Comparison of ENCODE assay signal across 8 cellular contexts in genomic region chr16:67547423-67548264, GRCh38. TPM values are rescaled to one million over a fixed set of nuclear protein-coding genes. Genes with fewer than 3 reads are reported as not detected.
DNase-seq lines count a peak whose midpoint lies in the region; ATAC-seq and TF ChIP-seq lines count a peak whose summit lies in the region.

No MANE protein-coding gene starts in this region.

- H3K27ac ChIP-seq in neuronal stem cell (replicated peaks; ENCODE audit: low read length) (no peak overlapping the region), smooth muscle cell (ENCODE audit: low read depth) (no peak overlapping the region)

- H3K36me3 ChIP-seq in neuronal stem cell (replicated peaks in 1 of 2; ENCODE audit: control insufficient read depth in 2 of 2, insufficient read depth in 2 of 2, low read length in 2 of 2), result peaks cover 29 to 65% of the 10 kb centered on the region in 2 donors
- no peaks in the 10 kb centered on the region for H3K36me3 ChIP-seq in smooth muscle cell (ENCODE audit: low read depth)

- H3K79me2 ChIP-seq in smooth muscle cell (ENCODE audit: low read depth), result no peaks in the 10 kb centered on the region

- no peaks in the 10 kb centered on the region for H3F3A ChIP-seq in smooth muscle cell (ENCODE audit: low read depth)

- H3K79me1 ChIP-seq in neuronal stem cell (ENCODE audit: low read depth, low read length), result no peaks in the 10 kb centered on the region

- H3K27ac Mint-ChIP-seq in activated naive CD4-positive, alpha-beta T cell treated with anti-CD3 and anti-CD28 coated beads, Interleukin-2, amount 50 U/mL, for 72 hours, result peak overlapping the region; percentile 83 to 96

- H2AFZ ChIP-seq in neuronal stem cell (ENCODE audit: low read length) (no peak overlapping the region), smooth muscle cell (ENCODE audit: low read depth) (no peak overlapping the region)

- no peak overlapping the region for H2BK120ac ChIP-seq in neuronal stem cell (ENCODE audit: low read depth, low read length)

- H3K9ac ChIP-seq in neuronal stem cell (ENCODE audit: low read depth, low read length, poor library complexity) (no peak overlapping the region), smooth muscle cell (ENCODE audit: low read depth) (no peak overlapping the region)

- no peaks in the 10 kb centered on the region for H3K36me3 Mint-ChIP-seq in activated naive CD4-positive, alpha-beta T cell treated with anti-CD3 and anti-CD28 coated beads, Interleukin-2, amount 50 U/mL, for 72 hours

- H4K20me1 ChIP-seq in smooth muscle cell (ENCODE audit: low read depth), result peaks cover 46% of the 10 kb centered on the region

- peak overlapping the region; percentile 26 for H3K23ac ChIP-seq in neuronal stem cell (ENCODE audit: low read depth, low read length, poor library complexity)

- H3K9me3 ChIP-seq in neuronal stem cell (replicated peaks in 1 of 2; ENCODE audit: control insufficient read depth in 2 of 2, insufficient read depth in 1 of 2, low read depth in 1 of 2, low read length in 2 of 2) (no peaks in the 10 kb centered on the region), smooth muscle cell (replicated peaks; ENCODE audit: low read depth) (no peaks in the 10 kb centered on the region)

- H3K27me3 ChIP-seq in neuronal stem cell (ENCODE audit: control insufficient read depth in 3 of 3, insufficient read depth in 3 of 3, low read depth in 1 of 3, low read length in 3 of 3), result no peaks in the 10 kb centered on the region
- H3K27me3 ChIP-seq in smooth muscle cell (ENCODE audit: low read depth), result no peaks in the 10 kb centered on the region

- peak overlapping the region; percentile 18 for H2AK5ac ChIP-seq in neuronal stem cell (ENCODE audit: low read depth, low read length)

- ATAC-seq in HG03354 (IDR thresholded peaks at IDR 0.05; ENCODE audit: poor library complexity, severe bottlenecking, unreplicated experiment) (peak; percentile 50), GM21390 (IDR thresholded peaks at IDR 0.05; ENCODE audit: unreplicated experiment) (no peak)
- peak; percentile 18 to 68 for ATAC-seq in activated naive CD4-positive, alpha-beta T cell treated with anti-CD3 and anti-CD28 coated beads, Interleukin-2, amount 50 U/mL, for 72 hours

- H3K4me3 ChIP-seq in neuronal stem cell (ENCODE audit: low read length in 2 of 2), result no peak overlapping the region
- no peak overlapping the region for H3K4me3 ChIP-seq in smooth muscle cell

- H2BK5ac ChIP-seq in neuronal stem cell (ENCODE audit: low read length), result no peak overlapping the region

- DNase-seq in GM13976 (ENCODE audit: low spot score) (peak; percentile 58), neuronal stem cell (ENCODE audit: low spot score) (no peak), OCI-M1 (lab: John Stamatoyannopoulos, UW) (no peak), OCI-M2 (lab: John Stamatoyannopoulos, UW; ENCODE audit: unreplicated experiment) (no peak), smooth muscle cell (lab: John Stamatoyannopoulos, UW; ENCODE audit: unreplicated experiment) (no peak)
- DNase-seq in activated naive CD4-positive, alpha-beta T cell treated with anti-CD3 and anti-CD28 coated beads, Interleukin-2, amount 50 U/mL, for 72 hours (ENCODE audit: low spot score in 2 of 2), result no peak

- no peaks in the 10 kb centered on the region for H3K4me1 ChIP-seq in neuronal stem cell (ENCODE audit: control insufficient read depth in 2 of 2, insufficient read depth in 1 of 2, low read depth in 1 of 2, low read length in 2 of 2)
- no peaks in the 10 kb centered on the region for H3K4me1 ChIP-seq in smooth muscle cell (ENCODE audit: low read depth)

- H4K8ac ChIP-seq in neuronal stem cell (ENCODE audit: low read depth, low read length), result no peak overlapping the region

- WGBS in neuronal stem cell (ENCODE audit: extremely low coverage in 2 of 2, insufficient read length in 2 of 2, insufficient replicate concordance in 1 of 2), 2 donors, result no CpG with 5 or more reads among the region's 16 CpGs
- 95% methylated on average over 16 of the region's 16 CpGs for WGBS in smooth muscle cell (ENCODE audit: low lambda C conversion rate)

- H4K91ac ChIP-seq in neuronal stem cell (ENCODE audit: low read depth, low read length, poor library complexity), result no peak overlapping the region

- H3K4ac ChIP-seq in neuronal stem cell (ENCODE audit: low read length), result no peak overlapping the region

- H2BK12ac ChIP-seq in neuronal stem cell (ENCODE audit: low read length), result no peak overlapping the region

- in situ Hi-C loops in GM13976 (cut with MboI; ENCODE audit: low sequenced_read_pairs, unreplicated experiment), result loop anchor here (25.0 kb wide), 1 partner anchor 265 kb away; the partner anchor contains the start of genes RANBP10 and TSNAXIP1

- no peak overlapping the region for H2BK15ac ChIP-seq in neuronal stem cell (ENCODE audit: low read length)

- H3K18ac ChIP-seq in neuronal stem cell (ENCODE audit: low read length), result no peak overlapping the region

- H3K4me2 ChIP-seq in neuronal stem cell (ENCODE audit: insufficient read depth, low read length, poor library complexity, severe bottlenecking) (no peak overlapping the region), smooth muscle cell (no peak overlapping the region)

- H3K9me3 Mint-ChIP-seq in activated naive CD4-positive, alpha-beta T cell treated with anti-CD3 and anti-CD28 coated beads, Interleukin-2, amount 50 U/mL, for 72 hours, result no peaks in the 10 kb centered on the region

- TF ChIP-seq CTCF in GM13976 (IDR thresholded peaks at IDR 0.05; ENCODE audit: borderline replicate concordance, control extremely low read depth, extremely low read depth, insufficient read depth, missing control alignments) (no peak), smooth muscle cell (IDR thresholded peaks at IDR 0.05; ENCODE audit: borderline replicate concordance, insufficient read depth, poor library complexity, severe bottlenecking) (no peak)

- no peak overlapping the region for H3K14ac ChIP-seq in neuronal stem cell (ENCODE audit: low read length)

RNA-seq across cellular contexts. Expression of gene CTCF, which starts 14.7 kb away (rescaled TPM):
- total RNA-seq in activated naive CD4-positive, alpha-beta T cell treated with anti-CD3 and anti-CD28 coated beads, Interleukin-2, amount 50 U/mL, for 72 hours, result 10 to 100 TPM; 51.5 to 62.1 TPM
- 40.2 TPM for polyA plus RNA-seq in neuronal stem cell (2013, experiment 1 of 2)
- 39.4 TPM for polyA plus RNA-seq in neuronal stem cell (2013, experiment 2 of 2)
- 32.4 and 37.3 TPM in 2 replicates for total RNA-seq in smooth muscle cell
- polyA plus RNA-seq in smooth muscle cell, result 28.4 and 34.8 TPM in 2 replicates

RNA-seq across cellular contexts. Expression of gene RIPOR1, which starts 19.0 kb away (rescaled TPM):
- total RNA-seq in activated naive CD4-positive, alpha-beta T cell treated with anti-CD3 and anti-CD28 coated beads, Interleukin-2, amount 50 U/mL, for 72 hours, result 10 to 100 TPM; 34.1 to 41.4 TPM
- polyA plus RNA-seq in neuronal stem cell (2013, experiment 1 of 2), result 23.0 TPM
- 23.4 TPM for polyA plus RNA-seq in neuronal stem cell (2013, experiment 2 of 2)
- total RNA-seq in smooth muscle cell, result 10.7 and 26.6 TPM in 2 replicates
- 47.3 and 57.2 TPM in 2 replicates for polyA plus RNA-seq in smooth muscle cell
